Comparison of ENCODE assay signal across 25 cellular contexts in genomic region chrX:112235547-112235946, GRCh38.
"Had no signal": no experiment of that assay in that cellular context is flagged by ENCODE, and none has a peak within 500 bp of the region (broad histone marks: within the 10 kb centered on the region; RNA-seq: fewer than 3 reads in every experiment).

No MANE protein-coding gene starts in this region.

- H3K27me3 ChIP-seq: cardiac muscle cell, colonic mucosa, ovary, stomach, thyroid gland, upper lobe of right lung had no signal

- ATAC-seq: activated naive CD8-positive, alpha-beta T cell treated with anti-CD3 and anti-CD28 coated beads, Interleukin-2, amount 50 U/mL, for 24 hours; activated T-cell treated with anti-CD3 and anti-CD28 coated beads, Interleukin-2, amount 50 U/mL, for 4 hours; activated T-helper 17 cell treated with anti-CD3 and anti-CD28 coated beads, Interleukin-2, amount 50 U/mL, for 72 hours; psoas muscle; stimulated activated naive B cell treated with anti-CD40 and anti-IgM and Interleukin-4, amounts not matched to agents 10 μg/mL and 1 μg/mL and 100 μg/mL, for 72 hours; T-helper 17 cell; upper lobe of right lung; WTC11 had no signal

- DNase-seq: activated CD4-positive, alpha-beta memory T cell treated with anti-CD3 and anti-CD28 coated beads, Interleukin-2, amount 10 ng/mL, durations not matched to agents 7 days and 5 days; activated CD4-positive, alpha-beta T cell treated with anti-CD3 and anti-CD28 coated beads for 1 hour; activated CD4-positive, alpha-beta T cell treated with anti-CD3 and anti-CD28 coated beads, Interleukin-2, amount 10 ng/mL, durations not matched to agents 7 days and 5 days; activated gamma-delta T cell treated with Interleukin-2 at 50 U/mL for 16 hours; activated naive CD8-positive, alpha-beta T cell treated with anti-CD3 and anti-CD28 coated beads, Interleukin-2, amount 50 U/mL, for 24 hours; activated T-cell treated with anti-CD3 and anti-CD28 coated beads, Interleukin-2, amount 50 U/mL, for 4 hours; cerebellar nuclear complex; colonic mucosa; dorsolateral prefrontal cortex; effector memory CD4-positive, alpha-beta T cell; left ventricle myocardium inferior; ovary; psoas muscle; stimulated activated CD4-positive, alpha-beta T cell treated with anti-CD3 and anti-CD28 coated beads, Interleukin-1b, Interleukin-23, amount 100 ng/mL, for 48 hours; stimulated activated naive B cell treated with anti-CD40 and anti-IgM and Interleukin-4, amounts not matched to agents 10 μg/mL and 1 μg/mL and 100 μg/mL, for 72 hours; stomach; T-helper 17 cell; T1000; upper lobe of right lung had no signal

- H3K4me2 ChIP-seq: smooth muscle cell had no signal

- H3K9me3 ChIP-seq: colonic mucosa, left ventricle myocardium inferior, ovary, psoas muscle, stomach, thyroid gland, upper lobe of right lung had no signal

- H3K4me3 ChIP-seq: cardiac muscle cell, colonic mucosa, dorsolateral prefrontal cortex, left ventricle myocardium inferior, lung, ovary, psoas muscle, smooth muscle cell, stomach, thyroid gland, upper lobe of right lung had no signal

- H3K27ac ChIP-seq: cardiac muscle cell, colonic mucosa, dorsolateral prefrontal cortex, left ventricle myocardium inferior, ovary, psoas muscle, stomach, thyroid gland, upper lobe of right lung had no signal

- H3K36me3 ChIP-seq: cardiac muscle cell, colonic mucosa, left ventricle myocardium inferior, ovary, stomach, thyroid gland, upper lobe of right lung had no signal

- H3K4me1 ChIP-seq: colonic mucosa, left ventricle myocardium inferior, psoas muscle, stomach, thyroid gland, upper lobe of right lung had no signal
